Comparison of ENCODE assay signal across 17 cellular contexts in genomic region chr16:540645-541340, GRCh38. TPM values are rescaled to one million over a fixed set of nuclear protein-coding genes. Genes with fewer than 3 reads are reported as not detected.
DNase-seq lines count a peak whose midpoint lies in the region; ATAC-seq, FAIRE-seq and TF ChIP-seq lines count a peak whose summit lies in the region.
"Had no signal": no experiment of that assay in that cellular context is flagged by ENCODE, and none has a peak within 500 bp of the region (broad histone marks: within the 10 kb centered on the region; RNA-seq: fewer than 3 reads in every experiment).

No MANE protein-coding gene starts in this region.

- no peak for TF ChIP-seq POLR2A in HepG2 (IDR thresholded peaks at IDR 0.05; ENCODE audit: insufficient read depth in 1 of 2, low read depth in 2 of 2, low read length in 2 of 2)
- no peak for TF ChIP-seq POLR2A in right lobe of liver (IDR thresholded peaks at IDR 0.05)

- TF ChIP-seq EP300 in HepG2 (IDR thresholded peaks at IDR 0.05; ENCODE audit: low read depth in 2 of 2, low read length in 2 of 2), result no peak
- no peak for TF ChIP-seq EP300 in HepG2 (CRISPR knock-in tag; IDR thresholded peaks at IDR 0.05; ENCODE audit: borderline replicate concordance)

- H3K23ac ChIP-seq in trophoblast cell (ENCODE audit: low read length), result no peak overlapping the region

- POLR2A ChIA-PET in HepG2 (lab: Yijun Ruan, JAX), result no interaction called here

- H3K4me1 ChIP-seq in HepG2 (ENCODE audit: insufficient read depth, low read length) (peaks cover 21% of the 10 kb centered on the region), right lobe of liver (peaks cover 0 to 18% (median 5%) of the 10 kb centered on the region in 4 donors), trophoblast cell (ENCODE audit: control insufficient read depth in 1 of 2, insufficient read depth in 2 of 2, low read length in 2 of 2) (no peaks in the 10 kb centered on the region)

- H2BK5ac ChIP-seq in trophoblast cell (ENCODE audit: low read depth, low read length, poor library complexity), result no peak overlapping the region

- H3K4ac ChIP-seq in trophoblast cell (ENCODE audit: low read depth, low read length), result peak overlapping the region; percentile 28

- no peaks in the 10 kb centered on the region for H3K79me1 ChIP-seq in trophoblast cell (ENCODE audit: low read length)

- ATAC-seq in HepG2 (no peak), right lobe of liver (no peak), GM21723 (IDR thresholded peaks at IDR 0.05; ENCODE audit: unreplicated experiment) (no peak)

- H4K12ac ChIP-seq in trophoblast cell (ENCODE audit: low read depth, low read length), result no peak overlapping the region

- BruUV-seq in HepG2 (replicated peaks; lab: Mats Ljungman, UMichigan), result no TSS peak

- no peak overlapping the region for H3K18ac ChIP-seq in trophoblast cell (ENCODE audit: low read length)

- no peak overlapping the region for H4K8ac ChIP-seq in trophoblast cell (ENCODE audit: low read depth, low read length)

- TF ChIP-seq RAD21 in HepG2 (CRISPR knock-in tag; IDR thresholded peaks at IDR 0.05), result no peak

- no peak overlapping the region for H2AK5ac ChIP-seq in trophoblast cell (ENCODE audit: low read length)

- TF ChIP-seq CTCF in HepG2 (CRISPR knock-in tag; IDR thresholded peaks at IDR 0.05) (no peak), right lobe of liver (IDR thresholded peaks at IDR 0.05) (no peak)

- H3K4me3 ChIP-seq in HepG2 (replicated peaks in 1 of 3; ENCODE audit: insufficient read depth in 1 of 3, low read depth in 2 of 3, low read length in 3 of 3) (no peak overlapping the region), right lobe of liver (no peak overlapping the region), trophoblast cell (ENCODE audit: low read depth, low read length) (no peak overlapping the region)
- H3K4me3 ChIP-seq: BLaER1 treated with 17β-estradiol and CSF1 and Interleukin-3, amounts not matched to agents 10 nM and 100 nM had no signal

- H2BK120ac ChIP-seq in trophoblast cell (ENCODE audit: insufficient read depth, low read length, poor library complexity), result no peak overlapping the region

- H3K27me3 ChIP-seq in HepG2 (ENCODE audit: control insufficient read depth in 1 of 2, insufficient read depth in 2 of 2, low read length in 2 of 2) (no peaks in the 10 kb centered on the region), right lobe of liver (no peaks in the 10 kb centered on the region), trophoblast cell (ENCODE audit: insufficient read depth, low read length) (no peaks in the 10 kb centered on the region)
- H3K27me3 ChIP-seq: BLaER1 treated with 17β-estradiol and CSF1 and Interleukin-3, amounts not matched to agents 10 nM and 100 nM had no signal

- H2AFZ ChIP-seq in HepG2 (ENCODE audit: low read length), result no peak overlapping the region
- no peak overlapping the region for H2AFZ ChIP-seq in trophoblast cell (ENCODE audit: insufficient read depth, low read length, poor library complexity)

- DNase-seq in HepG2 (ENCODE audit: low spot score) (no peak), right lobe of liver (no peak), cerebellar cortex (ENCODE audit: low spot score) (peak; percentile 41), trophoblast cell (no peak), mucosa of gallbladder (ENCODE audit: low spot score) (no peak), Ammon's horn (ENCODE audit: low spot score) (no peak)
- DNase-seq: CD4-positive, CD25-positive, alpha-beta regulatory T cell; DMS79 treated with DMSO at 0.1 percent for 48 hours; GDM1; GOT3; H9 had no signal

- H3K27ac ChIP-seq in HepG2 (ENCODE audit: extremely low read length, insufficient read depth, low read length), result no peak overlapping the region
- no peak overlapping the region for H3K27ac ChIP-seq in right lobe of liver
- no peak overlapping the region for H3K27ac ChIP-seq in trophoblast cell (ENCODE audit: low read depth, low read length)
- H3K27ac ChIP-seq: 22Rv1; BLaER1 treated with 17β-estradiol and CSF1 and Interleukin-3, amounts not matched to agents 10 nM and 100 nM had no signal

- intact Hi-C loops in HepG2 (cut with micrococcal nuclease; ENCODE audit: unreplicated experiment) (no loop called here), right lobe of liver (cut with DNase I) (no loop called here)

- H3K4me2 ChIP-seq in HepG2 (ENCODE audit: low read depth, low read length) (no peak overlapping the region), trophoblast cell (ENCODE audit: low read length) (no peak overlapping the region)
- H3K4me2 ChIP-seq: BLaER1 treated with 17β-estradiol and CSF1 and Interleukin-3, amounts not matched to agents 10 nM and 100 nM had no signal

- in situ Hi-C loops in HepG2 (cut with HindIII; ENCODE audit: extremely low pct_ligation_motif_present, low pct_unique_long_range_greater_than_20kb), result no loop called here

- no peak overlapping the region for H3K14ac ChIP-seq in trophoblast cell (ENCODE audit: low read length)

- CTCF ChIA-PET in HepG2 (lab: Yijun Ruan, JAX; ENCODE audit: low intra/inter-chr PET ratio, low total read pairs), result no interaction called here

- H3K36me3 ChIP-seq in HepG2 (replicated peaks in 1 of 2; ENCODE audit: control insufficient read depth in 1 of 2, insufficient read depth in 2 of 2, low read length in 2 of 2) (peaks cover 13 to 16% of the 10 kb centered on the region in 2 experiments; a peak in 4 of 5 replicates), right lobe of liver (no peaks in the 10 kb centered on the region), trophoblast cell (ENCODE audit: control insufficient read depth in 1 of 2, insufficient read depth in 2 of 2, low read length in 2 of 2) (peaks cover 14 to 22% of the 10 kb centered on the region in 2 experiments)

- H3K79me2 ChIP-seq in HepG2 (ENCODE audit: insufficient read depth, low read length) (peaks cover 53% of the 10 kb centered on the region), trophoblast cell (ENCODE audit: control insufficient read depth, insufficient read depth, low read length, poor library complexity) (no peaks in the 10 kb centered on the region)

- H4K20me1 ChIP-seq in HepG2 (ENCODE audit: insufficient read depth, low read length), result no peaks in the 10 kb centered on the region

- H3K9me3 ChIP-seq in HepG2 (ENCODE audit: low read length) (no peaks in the 10 kb centered on the region), right lobe of liver (no peaks in the 10 kb centered on the region), trophoblast cell (ENCODE audit: insufficient read depth, low read depth, low read length) (peaks cover 2% of the 10 kb centered on the region)
- H3K9me3 ChIP-seq: BLaER1 treated with 17β-estradiol and CSF1 and Interleukin-3, amounts not matched to agents 10 nM and 100 nM had no signal

- 95% methylated on average over 11 of the region's 29 CpGs for WGBS in HepG2 (ENCODE audit: low lambda C conversion rate)
- 63% methylated on average over 3 of the region's 29 CpGs for WGBS in right lobe of liver (ENCODE audit: insufficient coverage, low coverage, low lambda C conversion rate, missing lambda C conversion rate)
- no CpG with 5 or more reads among the region's 29 CpGs for WGBS in trophoblast cell (ENCODE audit: extremely low coverage, insufficient coverage, insufficient read length)

- FAIRE-seq in HepG2 (lab: Jason Lieb, UNC), result no peak
- FAIRE-seq: GM12892 had no signal

- no peak overlapping the region for H4K91ac ChIP-seq in trophoblast cell (ENCODE audit: low read depth, low read length)

- H2BK12ac ChIP-seq in trophoblast cell (ENCODE audit: low read length), result no peak overlapping the region

- H3K9ac ChIP-seq in HepG2 (ENCODE audit: insufficient read depth, low read depth, low read length), result no peak overlapping the region
- H3K9ac ChIP-seq in trophoblast cell (ENCODE audit: low read length), result no peak overlapping the region

RNA-seq across cellular contexts. Expression of gene CAPN15, which starts 13.3 kb away (rescaled TPM):
- total RNA-seq in HepG2 (2016; rRNA removed; fragmentation: Illumina TruSeq; extraction: Trizol) (15.0 and 24.5 TPM in 2 replicates), right lobe of liver (10 to 100 TPM; 17.3 to 34.3 (median 23.3) TPM), mucosa of gallbladder (75.4 TPM)
- total RNA-seq in HepG2 (2016; cell fraction: cytosol; rRNA removed; fragmentation: Illumina TruSeq; extraction: Trizol; ENCODE audit: low read depth), result 4.2 and 4.4 TPM in 2 replicates
- total RNA-seq in HepG2 (2016; cell fraction: insoluble cytoplasmic fraction; rRNA removed; fragmentation: Illumina TruSeq; extraction: Trizol), result 12.6 and 24.1 TPM in 2 replicates
- total RNA-seq in HepG2 (2016; cell fraction: membrane; rRNA removed; fragmentation: Illumina TruSeq; extraction: Trizol), result 16.3 and 16.4 TPM in 2 replicates
- 14.9 and 20.4 TPM in 2 replicates for total RNA-seq in HepG2 (2016; cell fraction: nucleus; rRNA removed; fragmentation: Illumina TruSeq; extraction: Trizol)
- 14.9 and 22.2 TPM in 2 replicates for polyA plus RNA-seq in HepG2 (2011; rRNA removed)
- polyA plus RNA-seq in HepG2 (2011; cell fraction: cytosol; rRNA removed), result 11.3 and 22.6 TPM in 2 replicates
- 103 and 145 TPM in 2 replicates for polyA plus RNA-seq in HepG2 (2011; cell fraction: nucleus; rRNA removed)
- polyA plus RNA-seq in HepG2 (2012), result 17.6 and 19.5 TPM in 2 replicates
- 5.8 and 6.0 TPM in 2 replicates for polyA plus RNA-seq in HepG2 (2016; cell fraction: cytosol; fragmentation: Illumina TruSeq; extraction: Trizol; ENCODE audit: low read depth)
- polyA plus RNA-seq in HepG2 (2016; cell fraction: insoluble cytoplasmic fraction; fragmentation: Illumina TruSeq; extraction: Trizol; ENCODE audit: low read depth), result 20.7 and 26.7 TPM in 2 replicates
- polyA plus RNA-seq in HepG2 (2016; cell fraction: membrane; fragmentation: Illumina TruSeq; extraction: Trizol; ENCODE audit: low read depth), result 16.3 and 19.3 TPM in 2 replicates
- 67.7 and 68.0 TPM in 2 replicates for polyA plus RNA-seq in HepG2 (2016; cell fraction: nucleus; fragmentation: Illumina TruSeq; extraction: Trizol; ENCODE audit: insufficient read depth, low read depth)
- 22.1 and 60.1 TPM in 2 replicates for polyA minus RNA-seq in HepG2 (2011; rRNA and poly(A)+ RNA removed; ENCODE audit: low replicate concordance)
- 39.5 and 41.1 TPM in 2 replicates for polyA minus RNA-seq in HepG2 (2011; cell fraction: cytosol; rRNA and poly(A)+ RNA removed)
- polyA minus RNA-seq in HepG2 (2011; cell fraction: nucleus; rRNA and poly(A)+ RNA removed), result 16.0 and 18.4 TPM in 2 replicates
- 22.8 and 23.9 TPM in 2 replicates for polyA plus RNA-seq in trophoblast cell (2013)

RNA-seq across cellular contexts. Expression of gene PRR35, which starts 19.4 kb away (rescaled TPM):
- total RNA-seq in HepG2 (2016; rRNA removed; fragmentation: Illumina TruSeq; extraction: Trizol) (0.07 TPM in 1 of 2 replicates, not detected in the other), right lobe of liver (not detected), mucosa of gallbladder (not detected)
- total RNA-seq in HepG2 (2016; cell fraction: cytosol; rRNA removed; fragmentation: Illumina TruSeq; extraction: Trizol; ENCODE audit: low read depth), result not detected in 2 replicates
- not detected in 2 replicates for total RNA-seq in HepG2 (2016; cell fraction: insoluble cytoplasmic fraction; rRNA removed; fragmentation: Illumina TruSeq; extraction: Trizol)
- total RNA-seq in HepG2 (2016; cell fraction: membrane; rRNA removed; fragmentation: Illumina TruSeq; extraction: Trizol), result not detected in 2 replicates
- total RNA-seq in HepG2 (2016; cell fraction: nucleus; rRNA removed; fragmentation: Illumina TruSeq; extraction: Trizol), result not detected in 2 replicates
- 0.16 and 0.38 TPM in 2 replicates for polyA plus RNA-seq in HepG2 (2011; rRNA removed)
- polyA plus RNA-seq in HepG2 (2011; cell fraction: cytosol; rRNA removed), result 0.23 and 0.28 TPM in 2 replicates
- polyA plus RNA-seq in HepG2 (2011; cell fraction: nucleus; rRNA removed), result 0.81 and 1.2 TPM in 2 replicates
- polyA plus RNA-seq in HepG2 (2012), result 0.63 and 0.74 TPM in 2 replicates
- not detected in 2 replicates for polyA plus RNA-seq in HepG2 (2016; cell fraction: cytosol; fragmentation: Illumina TruSeq; extraction: Trizol; ENCODE audit: low read depth)
- polyA plus RNA-seq in HepG2 (2016; cell fraction: insoluble cytoplasmic fraction; fragmentation: Illumina TruSeq; extraction: Trizol; ENCODE audit: low read depth), result not detected in 2 replicates
- polyA plus RNA-seq in HepG2 (2016; cell fraction: membrane; fragmentation: Illumina TruSeq; extraction: Trizol; ENCODE audit: low read depth), result not detected in 2 replicates
- not detected in 2 replicates for polyA plus RNA-seq in HepG2 (2016; cell fraction: nucleus; fragmentation: Illumina TruSeq; extraction: Trizol; ENCODE audit: insufficient read depth, low read depth)
- 0.12 TPM in 1 of 2 replicates, not detected in the other for polyA minus RNA-seq in HepG2 (2011; rRNA and poly(A)+ RNA removed; ENCODE audit: low replicate concordance)
- 0.35 and 0.40 TPM in 2 replicates for polyA minus RNA-seq in HepG2 (2011; cell fraction: cytosol; rRNA and poly(A)+ RNA removed)
- polyA minus RNA-seq in HepG2 (2011; cell fraction: nucleus; rRNA and poly(A)+ RNA removed), result not detected in 2 replicates
- 0.04 TPM in 2 replicates for polyA plus RNA-seq in trophoblast cell (2013)
- total RNA-seq: A673; CD4-positive, CD25-positive, alpha-beta regulatory T cell; HT-29 had no signal
- polyA plus RNA-seq: CD4-positive, CD25-positive, alpha-beta regulatory T cell had no signal

RNA-seq across cellular contexts. Expression of gene NHLRC4, which starts 26.0 kb away (rescaled TPM):
- total RNA-seq in HepG2 (2016; rRNA removed; fragmentation: Illumina TruSeq; extraction: Trizol) (0.40 and 0.48 TPM in 2 replicates), right lobe of liver (under 1 TPM in 5 of 6 experiments, not detected in 1; 0.12 to 0.33 (median 0.28) TPM), mucosa of gallbladder (1.2 TPM)
- total RNA-seq in HepG2 (2016; cell fraction: cytosol; rRNA removed; fragmentation: Illumina TruSeq; extraction: Trizol; ENCODE audit: low read depth), result not detected in 2 replicates
- total RNA-seq in HepG2 (2016; cell fraction: insoluble cytoplasmic fraction; rRNA removed; fragmentation: Illumina TruSeq; extraction: Trizol), result 0.33 and 0.45 TPM in 2 replicates
- 0.10 and 0.22 TPM in 2 replicates for total RNA-seq in HepG2 (2016; cell fraction: membrane; rRNA removed; fragmentation: Illumina TruSeq; extraction: Trizol)
- 0.22 TPM in 1 of 2 replicates, not detected in the other for total RNA-seq in HepG2 (2016; cell fraction: nucleus; rRNA removed; fragmentation: Illumina TruSeq; extraction: Trizol)
- 0.59 and 1.1 TPM in 2 replicates for polyA plus RNA-seq in HepG2 (2011; rRNA removed)
- 0.71 and 1.2 TPM in 2 replicates for polyA plus RNA-seq in HepG2 (2011; cell fraction: cytosol; rRNA removed)
- polyA plus RNA-seq in HepG2 (2011; cell fraction: nucleus; rRNA removed), result 1.3 and 1.7 TPM in 2 replicates
- 1.4 and 1.5 TPM in 2 replicates for polyA plus RNA-seq in HepG2 (2012)
- 0.09 TPM in 1 of 2 replicates, not detected in the other for polyA plus RNA-seq in HepG2 (2016; cell fraction: cytosol; fragmentation: Illumina TruSeq; extraction: Trizol; ENCODE audit: low read depth)
- 0.26 TPM in 2 replicates for polyA plus RNA-seq in HepG2 (2016; cell fraction: insoluble cytoplasmic fraction; fragmentation: Illumina TruSeq; extraction: Trizol; ENCODE audit: low read depth)
- not detected in 2 replicates for polyA plus RNA-seq in HepG2 (2016; cell fraction: membrane; fragmentation: Illumina TruSeq; extraction: Trizol; ENCODE audit: low read depth)
- not detected in 2 replicates for polyA plus RNA-seq in HepG2 (2016; cell fraction: nucleus; fragmentation: Illumina TruSeq; extraction: Trizol; ENCODE audit: insufficient read depth, low read depth)
- polyA minus RNA-seq in HepG2 (2011; rRNA and poly(A)+ RNA removed; ENCODE audit: low replicate concordance), result 1.4 TPM in 1 of 2 replicates, not detected in the other
- 0.40 and 0.88 TPM in 2 replicates for polyA minus RNA-seq in HepG2 (2011; cell fraction: cytosol; rRNA and poly(A)+ RNA removed)
- 0.13 and 0.25 TPM in 2 replicates for polyA minus RNA-seq in HepG2 (2011; cell fraction: nucleus; rRNA and poly(A)+ RNA removed)
- 0.25 and 0.28 TPM in 2 replicates for polyA plus RNA-seq in trophoblast cell (2013)

RNA-seq across cellular contexts. Expression of gene PIGQ, which starts 29.0 kb away (rescaled TPM):
- 8.4 and 19.7 TPM in 2 replicates for total RNA-seq in HepG2 (2016; rRNA removed; fragmentation: Illumina TruSeq; extraction: Trizol)
- total RNA-seq in HepG2 (2016; cell fraction: cytosol; rRNA removed; fragmentation: Illumina TruSeq; extraction: Trizol; ENCODE audit: low read depth), result 7.5 and 10.0 TPM in 2 replicates
- total RNA-seq in HepG2 (2016; cell fraction: insoluble cytoplasmic fraction; rRNA removed; fragmentation: Illumina TruSeq; extraction: Trizol), result 7.4 and 18.9 TPM in 2 replicates
- total RNA-seq in HepG2 (2016; cell fraction: membrane; rRNA removed; fragmentation: Illumina TruSeq; extraction: Trizol), result 13.0 and 18.2 TPM in 2 replicates
- total RNA-seq in HepG2 (2016; cell fraction: nucleus; rRNA removed; fragmentation: Illumina TruSeq; extraction: Trizol), result 16.8 and 19.0 TPM in 2 replicates
- 7.7 and 13.6 TPM in 2 replicates for polyA plus RNA-seq in HepG2 (2011; rRNA removed)
- 7.2 and 11.6 TPM in 2 replicates for polyA plus RNA-seq in HepG2 (2011; cell fraction: cytosol; rRNA removed)
- 70.8 and 80.2 TPM in 2 replicates for polyA plus RNA-seq in HepG2 (2011; cell fraction: nucleus; rRNA removed)
- 6.7 and 8.5 TPM in 2 replicates for polyA plus RNA-seq in HepG2 (2012)
- polyA plus RNA-seq in HepG2 (2016; cell fraction: cytosol; fragmentation: Illumina TruSeq; extraction: Trizol; ENCODE audit: low read depth), result 6.3 and 7.2 TPM in 2 replicates
- 6.9 and 8.3 TPM in 2 replicates for polyA plus RNA-seq in HepG2 (2016; cell fraction: insoluble cytoplasmic fraction; fragmentation: Illumina TruSeq; extraction: Trizol; ENCODE audit: low read depth)
- polyA plus RNA-seq in HepG2 (2016; cell fraction: membrane; fragmentation: Illumina TruSeq; extraction: Trizol; ENCODE audit: low read depth), result 10.4 and 10.8 TPM in 2 replicates
- 31.7 and 36.7 TPM in 2 replicates for polyA plus RNA-seq in HepG2 (2016; cell fraction: nucleus; fragmentation: Illumina TruSeq; extraction: Trizol; ENCODE audit: insufficient read depth, low read depth)
- polyA minus RNA-seq in HepG2 (2011; rRNA and poly(A)+ RNA removed; ENCODE audit: low replicate concordance), result 38.0 and 89.1 TPM in 2 replicates
- 8.1 and 11.1 TPM in 2 replicates for polyA minus RNA-seq in HepG2 (2011; cell fraction: cytosol; rRNA and poly(A)+ RNA removed)
- 13.6 and 14.0 TPM in 2 replicates for polyA minus RNA-seq in HepG2 (2011; cell fraction: nucleus; rRNA and poly(A)+ RNA removed)
- 10 to 100 TPM; 19.5 to 32.0 (median 27.8) TPM for total RNA-seq in right lobe of liver
- 26.7 and 27.0 TPM in 2 replicates for polyA plus RNA-seq in trophoblast cell (2013)
- total RNA-seq in mucosa of gallbladder, result 117 TPM

RNA-seq across cellular contexts. Expression of gene RAB40C, which starts 49.1 kb away (rescaled TPM):
- total RNA-seq in HepG2 (2016; rRNA removed; fragmentation: Illumina TruSeq; extraction: Trizol) (8.2 and 11.5 TPM in 2 replicates), right lobe of liver (10 to 100 TPM in 5 of 6 experiments, 1 to 10 TPM in 1; 10.0 to 14.1 (median 12.0) TPM), mucosa of gallbladder (33.1 TPM)
- 3.9 TPM in 2 replicates for total RNA-seq in HepG2 (2016; cell fraction: cytosol; rRNA removed; fragmentation: Illumina TruSeq; extraction: Trizol; ENCODE audit: low read depth)
- 7.7 and 10.5 TPM in 2 replicates for total RNA-seq in HepG2 (2016; cell fraction: insoluble cytoplasmic fraction; rRNA removed; fragmentation: Illumina TruSeq; extraction: Trizol)
- 9.2 and 9.7 TPM in 2 replicates for total RNA-seq in HepG2 (2016; cell fraction: membrane; rRNA removed; fragmentation: Illumina TruSeq; extraction: Trizol)
- total RNA-seq in HepG2 (2016; cell fraction: nucleus; rRNA removed; fragmentation: Illumina TruSeq; extraction: Trizol), result 6.0 and 7.3 TPM in 2 replicates
- polyA plus RNA-seq in HepG2 (2011; rRNA removed), result 7.7 and 10.6 TPM in 2 replicates
- 6.0 and 10.4 TPM in 2 replicates for polyA plus RNA-seq in HepG2 (2011; cell fraction: cytosol; rRNA removed)
- 25.9 TPM in 2 replicates for polyA plus RNA-seq in HepG2 (2011; cell fraction: nucleus; rRNA removed)
- 7.0 and 9.0 TPM in 2 replicates for polyA plus RNA-seq in HepG2 (2012)
- polyA plus RNA-seq in HepG2 (2016; cell fraction: cytosol; fragmentation: Illumina TruSeq; extraction: Trizol; ENCODE audit: low read depth), result 2.5 and 2.9 TPM in 2 replicates
- 8.9 and 11.2 TPM in 2 replicates for polyA plus RNA-seq in HepG2 (2016; cell fraction: insoluble cytoplasmic fraction; fragmentation: Illumina TruSeq; extraction: Trizol; ENCODE audit: low read depth)
- polyA plus RNA-seq in HepG2 (2016; cell fraction: membrane; fragmentation: Illumina TruSeq; extraction: Trizol; ENCODE audit: low read depth), result 6.5 and 6.8 TPM in 2 replicates
- polyA plus RNA-seq in HepG2 (2016; cell fraction: nucleus; fragmentation: Illumina TruSeq; extraction: Trizol; ENCODE audit: insufficient read depth, low read depth), result 20.2 and 22.4 TPM in 2 replicates
- polyA minus RNA-seq in HepG2 (2011; rRNA and poly(A)+ RNA removed; ENCODE audit: low replicate concordance), result 15.3 and 16.9 TPM in 2 replicates
- 5.5 and 7.3 TPM in 2 replicates for polyA minus RNA-seq in HepG2 (2011; cell fraction: cytosol; rRNA and poly(A)+ RNA removed)
- polyA minus RNA-seq in HepG2 (2011; cell fraction: nucleus; rRNA and poly(A)+ RNA removed), result 3.4 and 4.0 TPM in 2 replicates
- polyA plus RNA-seq in trophoblast cell (2013), result 26.3 and 27.6 TPM in 2 replicates
